ENCODE assay signal across 8 cellular contexts in the genomic region with DNA sequence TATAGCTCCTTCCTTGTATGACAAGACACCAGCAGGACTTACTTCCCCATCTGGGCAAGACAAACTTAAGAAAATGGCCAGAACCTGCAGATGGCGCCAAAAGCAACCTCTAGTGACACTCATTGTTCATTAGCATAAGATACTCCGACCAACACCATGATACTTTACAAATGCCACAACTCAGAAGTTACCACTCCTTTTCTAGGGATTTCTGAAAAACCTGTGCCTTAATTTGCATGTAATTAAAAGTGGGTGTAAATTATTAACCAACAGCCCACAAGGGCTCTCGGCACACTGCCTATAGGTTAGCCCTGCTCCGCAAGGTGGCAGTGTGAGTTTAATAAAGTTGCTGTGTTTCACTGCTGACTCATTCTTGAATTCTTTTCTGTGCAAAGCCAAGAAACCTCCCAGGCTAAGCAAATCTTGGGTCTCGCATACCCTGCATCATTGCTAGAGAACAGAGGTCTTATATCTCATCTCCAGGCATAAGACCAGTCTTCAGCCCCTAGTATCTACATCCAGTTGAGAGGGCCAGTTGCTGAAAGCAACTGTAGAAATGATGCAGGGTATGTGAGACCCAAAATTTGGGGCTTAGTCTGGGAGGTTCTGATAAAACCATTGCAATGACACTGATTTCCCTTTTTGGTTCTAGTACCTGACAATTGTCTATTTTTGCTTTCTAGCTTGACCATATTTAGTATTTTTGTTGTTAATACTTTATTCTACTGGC.
DNase-seq lines count a peak whose midpoint lies in the region; ATAC-seq lines count a peak whose summit lies in the region.

No MANE protein-coding gene starts in this region.

- no peak overlapping the region for H3K27ac ChIP-seq in ACC112 (ENCODE audit: low read depth, low read length)
- H3K27ac ChIP-seq in ectodermal cell (ENCODE audit: insufficient read depth, low read depth, low read length, poor library complexity, severe bottlenecking) = no peak overlapping the region

- WGBS in ectodermal cell, 2 experiments = 60 to 67% methylated on average over 5 of the region's 5 CpGs

- H3K27me3 ChIP-seq in ACC112 (ENCODE audit: insufficient read depth, low read length) (no peaks in the 10 kb centered on the region), ectodermal cell (ENCODE audit: control insufficient read depth, insufficient read depth, low read length, poor library complexity, severe bottlenecking) (no peaks in the 10 kb centered on the region)

- H3K4me3 ChIP-seq in ACC112 (ENCODE audit: low read depth, low read length) = peak overlapping the region; percentile 52
- H3K4me3 ChIP-seq in ectodermal cell (ENCODE audit: insufficient read depth, low read depth, low read length) = peak overlapping the region; percentile 18

- DNase-seq in NCI-H2029 (lab: John Stamatoyannopoulos, UW) = peak; percentile 36
- DNase-seq in activated CD4-positive, alpha-beta T cell treated with anti-CD3 and anti-CD28 coated beads for 24 hours (ENCODE audit: low read depth in 2 of 2) = peak; percentile 47 to 56
- DNase-seq in midbrain (lab: John Stamatoyannopoulos, UW) = peak; percentile 13
- peak; percentile 64 for DNase-seq in stimulated activated naive CD4-positive, alpha-beta T cell treated with Interleukin-2 at 50 U/mL for 16 hours (lab: John Stamatoyannopoulos, UW)

- H3K9me3 ChIP-seq in ectodermal cell (ENCODE audit: control insufficient read depth, low read length) = no peaks in the 10 kb centered on the region

- H3K4me1 ChIP-seq in ACC112 (ENCODE audit: control insufficient read depth, insufficient read depth, low read length, unreplicated experiment) (peaks cover 6% of the 10 kb centered on the region), ectodermal cell (ENCODE audit: control insufficient read depth, insufficient read depth, low read length) (no peaks in the 10 kb centered on the region)

- peak; percentile 82 for ATAC-seq in GM18499 (IDR thresholded peaks at IDR 0.05; ENCODE audit: insufficient read depth, unreplicated experiment)
- ATAC-seq in HG02852 (IDR thresholded peaks at IDR 0.05; ENCODE audit: unreplicated experiment) = peak; percentile 93

- H3K36me3 ChIP-seq in ACC112 (ENCODE audit: insufficient read depth, low read length) (no peaks in the 10 kb centered on the region), ectodermal cell (ENCODE audit: control insufficient read depth, insufficient read depth, low read length) (no peaks in the 10 kb centered on the region)

- peaks cover 5% of the 10 kb centered on the region for H3K79me2 ChIP-seq in ACC112 (ENCODE audit: control insufficient read depth, insufficient read depth, low read length, unreplicated experiment)

- H2AFZ ChIP-seq in ACC112 (ENCODE audit: low read length, unreplicated experiment) = no peak overlapping the region

Comparison
In these comparisons a context has a peak if more than half of its experiments do, and no peak if none do; other contexts are left out.
1. DNase-seq: peak in every context shown above with its lines; median percentile 64 in stimulated activated naive CD4-positive, alpha-beta T cell treated with Interleukin-2 at 50 U/mL for 16 hours; 52 in activated CD4-positive, alpha-beta T cell treated with anti-CD3 and anti-CD28 coated beads for 24 hours; 36 in NCI-H2029; 13 in midbrain.